ENCODE assay signal across 8 cellular contexts in genomic region chr7:145104400-145104799, GRCh38.
"Had no signal": no experiment of that assay in that cellular context is flagged by ENCODE, and none has a peak within 500 bp of the region (broad histone marks: within the 10 kb centered on the region; RNA-seq: fewer than 3 reads in every experiment).

No MANE protein-coding gene starts in this region.

- H3K4me1 ChIP-seq: HAP-1 had no signal

- H3K9me3 ChIP-seq: HAP-1 had no signal

- FAIRE-seq: HTR-8/SVneo had no signal

- H3K36me3 ChIP-seq: HAP-1 had no signal

- ATAC-seq: HCT116 had no signal

- H3K27ac ChIP-seq: GM23248 had no signal

- H3K9ac ChIP-seq: GM23248 had no signal

- H2AFZ ChIP-seq: GM23248 had no signal

- H3K4me3 ChIP-seq: GM23248, HAP-1 had no signal

- DNase-seq: GM23248, GOT3, H7, HFFc6, KG1 had no signal
